ENCODE assay signal across 8 cellular contexts in genomic region chr17:42050360-42051012, GRCh38. TPM values are rescaled to one million over a fixed set of nuclear protein-coding genes. Genes with fewer than 3 reads are reported as not detected.
DNase-seq lines count a peak whose midpoint lies in the region; ATAC-seq and FAIRE-seq lines count a peak whose summit lies in the region.

TSS of gene C17orf113 (minus strand) at chr17:42050601. CDS start at chr17:42043376, 7,225 bp downstream.

- no peaks in the 10 kb centered on the region; a peak in 1 of 22 replicates for H4K20me1 ChIP-seq in BLaER1 treated with 17β-estradiol and CSF1 and Interleukin-3, amounts not matched to agents 10 nM and 100 nM

- DNase-seq in NOMO-1 treated with dmso at 0.1 percent for 144 hours (lab: John Stamatoyannopoulos, UW; ENCODE audit: unreplicated experiment) (peak; percentile 39), frontal cortex (ENCODE audit: low spot score in 2 of 2) (peak; percentile 85 to 91), NK-92 (lab: John Stamatoyannopoulos, UW; ENCODE audit: unreplicated experiment) (no peak)
- peak; percentile 23 for DNase-seq in activated T-helper 9 cell treated with anti-CD3 and anti-CD28 coated beads, Interleukin-2, amount 50 U/mL, for 16 hours (ENCODE audit: low read depth)

- peaks cover 0 to 22% (median 7%) of the 10 kb centered on the region in 10 experiments; a peak in 11 of 20 replicates for H3K4me1 ChIP-seq in BLaER1 treated with 17β-estradiol and CSF1 and Interleukin-3, amounts not matched to agents 10 nM and 100 nM
- peaks cover 18% of the 10 kb centered on the region for H3K4me1 ChIP-seq in neuron (ENCODE audit: insufficient read depth, low read length)
- H3K4me1 ChIP-seq in urinary bladder (ENCODE audit: insufficient read depth) = no peaks in the 10 kb centered on the region

- H3K9me3 ChIP-seq in BLaER1 treated with 17β-estradiol and CSF1 and Interleukin-3, amounts not matched to agents 10 nM and 100 nM (replicated peaks in 1 of 11) = no peaks in the 10 kb centered on the region
- no peaks in the 10 kb centered on the region for H3K9me3 ChIP-seq in neuron (ENCODE audit: low read length)

- peak within 1 kb of the TSS; percentile 46 to 68 (median 58) for H3K4me3 ChIP-seq in BLaER1 treated with 17β-estradiol and CSF1 and Interleukin-3, amounts not matched to agents 10 nM and 100 nM
- peak within 1 kb of the TSS; percentile 74 for H3K4me3 ChIP-seq in neuron (ENCODE audit: low read length)
- H3K4me3 ChIP-seq in urinary bladder (ENCODE audit: low read depth, low read length) = peak within 1 kb of the TSS; percentile 66

- WGBS in urinary bladder = under 1% methylated on average over 66 of the region's 67 CpGs

- FAIRE-seq in frontal cortex (lab: Jason Lieb, UNC) = no peak

- peak within 1 kb of the TSS in 2 of 11 experiments; percentile 40 to 47; a peak in 4 of 22 replicates for H3K27ac ChIP-seq in BLaER1 treated with 17β-estradiol and CSF1 and Interleukin-3, amounts not matched to agents 10 nM and 100 nM
- H3K27ac ChIP-seq in urinary bladder (ENCODE audit: low read depth) = no peak within 1 kb of the TSS

- peaks cover 33 to 64% (median 57%) of the 10 kb centered on the region in 11 experiments for H3K27me3 ChIP-seq in BLaER1 treated with 17β-estradiol and CSF1 and Interleukin-3, amounts not matched to agents 10 nM and 100 nM
- H3K27me3 ChIP-seq in neuron (ENCODE audit: insufficient read depth, low read length) = peaks cover 22% of the 10 kb centered on the region

- peak within 1 kb of the TSS; percentile 93 for H2AFZ ChIP-seq in neuron (ENCODE audit: low read depth, low read length)

- H3K36me3 ChIP-seq in BLaER1 treated with 17β-estradiol and CSF1 and Interleukin-3, amounts not matched to agents 10 nM and 100 nM = no peaks in the 10 kb centered on the region
- H3K36me3 ChIP-seq in neuron (ENCODE audit: insufficient read depth, low read length) (no peaks in the 10 kb centered on the region), urinary bladder (ENCODE audit: insufficient read depth) (no peaks in the 10 kb centered on the region)

- peak within 1 kb of the TSS in 10 of 11 experiments; percentile 33 to 70 (median 62); a peak in 19 of 22 replicates for H3K9ac ChIP-seq in BLaER1 treated with 17β-estradiol and CSF1 and Interleukin-3, amounts not matched to agents 10 nM and 100 nM

- H3K4me2 ChIP-seq in BLaER1 treated with 17β-estradiol and CSF1 and Interleukin-3, amounts not matched to agents 10 nM and 100 nM = peak within 1 kb of the TSS; percentile 61 to 86 (median 76)

- ATAC-seq in GM21390 (IDR thresholded peaks at IDR 0.05; ENCODE audit: unreplicated experiment) = peak; percentile 46

RNA-seq across cellular contexts. Expression of gene C17orf113, which starts in this region (rescaled TPM):
- total RNA-seq in frontal cortex = 3.7 TPM
- 0.95 TPM for total RNA-seq in urinary bladder
- polyA plus RNA-seq in urinary bladder = 1.5 TPM
